ENCODE assay signal across 23 cellular contexts in genomic region chr2:10133007-10133647, GRCh38. TPM values are rescaled to one million over a fixed set of nuclear protein-coding genes. Genes with fewer than 3 reads are reported as not detected.
DNase-seq lines count a peak whose midpoint lies in the region; ATAC-seq, FAIRE-seq and TF ChIP-seq lines count a peak whose summit lies in the region.
"Had no signal": no experiment of that assay in that cellular context is flagged by ENCODE, and none has a peak within 500 bp of the region (broad histone marks: within the 10 kb centered on the region; RNA-seq: fewer than 3 reads in every experiment).

No MANE protein-coding gene starts in this region.

- H3K36me3 ChIP-seq in GM12878 (ENCODE audit: control insufficient read depth in 2 of 2, insufficient read depth in 2 of 2, low read length in 1 of 2) (peaks cover 12 to 13% of the 10 kb centered on the region in 2 experiments; a peak in 3 of 4 replicates), spleen (peaks cover 0 to 25% (median 0%) of the 10 kb centered on the region in 6 donors)
- H3K36me3 ChIP-seq: heart left ventricle, left ventricle myocardium inferior, transverse colon had no signal

- FAIRE-seq in GM12878 (lab: Jason Lieb, UNC), result no peak
- FAIRE-seq: bronchial epithelial cell, endometrium had no signal

- H3K27me3 Mint-ChIP-seq in activated naive CD8-positive, alpha-beta T cell treated with anti-CD3 and anti-CD28 coated beads, Interleukin-2, amount 10 ng/mL, durations not matched to agents 7 days and 5 days, result no peaks in the 10 kb centered on the region
- no peaks in the 10 kb centered on the region for H3K27me3 Mint-ChIP-seq in activated naive CD8-positive, alpha-beta T cell treated with anti-CD3 and anti-CD28 coated beads for 36 hours
- H3K27me3 Mint-ChIP-seq in activated T-helper 2 cell treated with anti-CD3 and anti-CD28 coated beads, Interferon-gamma antibody, Interleukin-2, Interleukin-4, amounts not matched to agents 10 μg/mL and 5 μg/mL and 100 μg/mL, durations not matched to agents 14 hours and 24 hours and 36 hours (ENCODE audit: low read depth), result no peaks in the 10 kb centered on the region
- H3K27me3 Mint-ChIP-seq: activated T-helper 17 cell treated with anti-CD3 and anti-CD28 coated beads, Interleukin-2, amount 50 U/mL, for 72 hours; stimulated activated naive B cell treated with anti-CD40 and anti-IgM and Interleukin-4, amounts not matched to agents 10 μg/mL and 1 μg/mL and 100 μg/mL, for 72 hours had no signal

- SMC1A ChIA-PET in GM12878 (lab: Charles Lee; ENCODE audit: uncharacterized antibody, unreplicated experiment), result interaction anchor here (0.9 to 1.3 kb wide), 4 partner anchors 9 to 277 kb away, joined by 3 to 5 read pairs (median 4); no protein-coding TSS in a partner anchor

- H3K4me3 Mint-ChIP-seq in activated naive CD8-positive, alpha-beta T cell treated with anti-CD3 and anti-CD28 coated beads, Interleukin-2, amount 10 ng/mL, durations not matched to agents 7 days and 5 days, result no peak overlapping the region
- H3K4me3 Mint-ChIP-seq in activated naive CD8-positive, alpha-beta T cell treated with anti-CD3 and anti-CD28 coated beads for 36 hours, result no peak overlapping the region
- H3K4me3 Mint-ChIP-seq in activated T-helper 2 cell treated with anti-CD3 and anti-CD28 coated beads, Interferon-gamma antibody, Interleukin-2, Interleukin-4, amounts not matched to agents 10 μg/mL and 5 μg/mL and 100 μg/mL, durations not matched to agents 14 hours and 24 hours and 36 hours (ENCODE audit: low read depth), result no peak overlapping the region
- H3K4me3 Mint-ChIP-seq: activated T-helper 17 cell treated with anti-CD3 and anti-CD28 coated beads, Interleukin-2, amount 50 U/mL, for 72 hours; nephron progenitor cell; stimulated activated naive B cell treated with anti-CD40 and anti-IgM and Interleukin-4, amounts not matched to agents 10 μg/mL and 1 μg/mL and 100 μg/mL, for 72 hours had no signal

- TF ChIP-seq RAD21 in GM12878 (IDR thresholded peaks at IDR 0.05; ENCODE audit: insufficient read depth, low read depth, low read length), result no peak

- H3K4me3 ChIP-seq in GM12878, result no peak overlapping the region
- no peak overlapping the region for H3K4me3 ChIP-seq in spleen
- H3K4me3 ChIP-seq: heart left ventricle, left ventricle myocardium inferior, transverse colon had no signal

- CTCF ChIA-PET in GM12878 (lab: Yijun Ruan, JAX), result interaction anchor here (1.0 to 2.2 kb wide), 6 partner anchors 9 to 302 kb away, joined by 3 to 9 read pairs (median 4); no protein-coding TSS in a partner anchor

- H3K9ac ChIP-seq in GM12878 (ENCODE audit: control insufficient read depth, insufficient read depth, low read length), result no peak overlapping the region

- no TSS peak for BruUV-seq in GM12878 (replicated peaks; lab: Mats Ljungman, UMichigan)

- H2AFZ ChIP-seq in GM12878 (ENCODE audit: control insufficient read depth, low read depth, low read length), result no peak overlapping the region; the same call in 1 of the 2 replicates

- ATAC-seq in activated naive CD8-positive, alpha-beta T cell treated with anti-CD3 and anti-CD28 coated beads, Interleukin-2, amount 10 ng/mL, durations not matched to agents 7 days and 5 days (ENCODE audit: low read depth), result no peak
- peak; percentile 8 for ATAC-seq in GM12878
- ATAC-seq in HG03175 (IDR thresholded peaks at IDR 0.05; ENCODE audit: unreplicated experiment), result no peak
- ATAC-seq: activated T-helper 17 cell treated with anti-CD3 and anti-CD28 coated beads, Interleukin-2, amount 50 U/mL, for 72 hours; heart left ventricle; stimulated activated naive B cell treated with anti-CD40 and anti-IgM and Interleukin-4, amounts not matched to agents 10 μg/mL and 1 μg/mL and 100 μg/mL, for 72 hours had no signal

- H3K36me3 Mint-ChIP-seq in activated naive CD8-positive, alpha-beta T cell treated with anti-CD3 and anti-CD28 coated beads, Interleukin-2, amount 10 ng/mL, durations not matched to agents 7 days and 5 days, result peaks cover 47% of the 10 kb centered on the region
- peaks cover 45% of the 10 kb centered on the region for H3K36me3 Mint-ChIP-seq in activated naive CD8-positive, alpha-beta T cell treated with anti-CD3 and anti-CD28 coated beads for 36 hours
- peaks cover 61% of the 10 kb centered on the region for H3K36me3 Mint-ChIP-seq in activated T-helper 2 cell treated with anti-CD3 and anti-CD28 coated beads, Interferon-gamma antibody, Interleukin-2, Interleukin-4, amounts not matched to agents 10 μg/mL and 5 μg/mL and 100 μg/mL, durations not matched to agents 14 hours and 24 hours and 36 hours (ENCODE audit: low read depth)

- no peak for TF ChIP-seq CTCF in GM12878 (IDR thresholded peaks at IDR 0.05 in 2 of 3, conservative IDR thresholded peaks at IDR 0.05 in 1 of 3; ENCODE audit: control insufficient read depth in 2 of 3, extremely low read depth in 1 of 3, insufficient read depth in 1 of 3, low read depth in 3 of 3, low read length in 3 of 3)
- no peak for TF ChIP-seq CTCF in spleen (IDR thresholded peaks at IDR 0.05 in 8 of 11, conservative IDR thresholded peaks at IDR 0.05 in 3 of 11)

- H3K79me2 ChIP-seq in GM12878 (ENCODE audit: control insufficient read depth, insufficient read depth, low read length), result peaks cover 7% of the 10 kb centered on the region

- peak overlapping the region; percentile 24 for H3K27ac Mint-ChIP-seq in activated naive CD8-positive, alpha-beta T cell treated with anti-CD3 and anti-CD28 coated beads, Interleukin-2, amount 10 ng/mL, durations not matched to agents 7 days and 5 days
- no peak overlapping the region for H3K27ac Mint-ChIP-seq in activated naive CD8-positive, alpha-beta T cell treated with anti-CD3 and anti-CD28 coated beads for 36 hours
- no peak overlapping the region for H3K27ac Mint-ChIP-seq in activated T-helper 2 cell treated with anti-CD3 and anti-CD28 coated beads, Interferon-gamma antibody, Interleukin-2, Interleukin-4, amounts not matched to agents 10 μg/mL and 5 μg/mL and 100 μg/mL, durations not matched to agents 14 hours and 24 hours and 36 hours
- H3K27ac Mint-ChIP-seq: stimulated activated naive B cell treated with anti-CD40 and anti-IgM and Interleukin-4, amounts not matched to agents 10 μg/mL and 1 μg/mL and 100 μg/mL, for 72 hours had no signal

- H3K4me2 ChIP-seq in GM12878 (ENCODE audit: control insufficient read depth, insufficient read depth), result no peak overlapping the region

- peak; percentile 66 for TF ChIP-seq POLR2A in GM12878 (IDR thresholded peaks at IDR 0.05; ENCODE audit: low read depth, low read length)
- TF ChIP-seq POLR2A in spleen (IDR thresholded peaks at IDR 0.05), result no peak

- peaks cover 3% of the 10 kb centered on the region for H4K20me1 ChIP-seq in GM12878 (ENCODE audit: control insufficient read depth, insufficient read depth)

- H3K27ac ChIP-seq in GM12878 (ENCODE audit: control insufficient read depth, insufficient read depth) (no peak overlapping the region), spleen (no peak overlapping the region)
- H3K27ac ChIP-seq: heart left ventricle, left ventricle myocardium inferior, transverse colon had no signal

- intact Hi-C loops in GM12878 (cut with micrococcal nuclease; ENCODE audit: unreplicated experiment) (no loop called here), spleen (cut with DNase I; ENCODE audit: low total_unique reads) (no loop called here)
- intact Hi-C loops in activated T-helper 2 cell treated with anti-CD3 and anti-CD28 coated beads, Interferon-gamma antibody, Interleukin-2, Interleukin-4, amounts not matched to agents 10 μg/mL and 5 μg/mL and 100 μg/mL, durations not matched to agents 14 hours and 24 hours and 36 hours (cut with micrococcal nuclease), result no loop called here

- H3K9me3 ChIP-seq in GM12878 (replicated peaks; ENCODE audit: control insufficient read depth, insufficient read depth, low read length) (no peaks in the 10 kb centered on the region), spleen (no peaks in the 10 kb centered on the region)
- H3K9me3 ChIP-seq: heart left ventricle, left ventricle myocardium inferior, transverse colon had no signal

- RAD21 ChIA-PET in GM12878 (lab: Charles Lee; ENCODE audit: unreplicated experiment), result interaction anchor here (0.9 to 13.8 kb wide), 4 partner anchors 9 to 302 kb away, joined by 4 to 181 read pairs (median 6); no protein-coding TSS in a partner anchor

- no peak for TF ChIP-seq EP300 in GM12878 (IDR thresholded peaks at IDR 0.05; ENCODE audit: borderline replicate concordance in 1 of 2, control insufficient read depth in 1 of 2, low read depth in 2 of 2, low read length in 2 of 2)

- no peak for DNase-seq in activated naive CD8-positive, alpha-beta T cell treated with anti-CD3 and anti-CD28 coated beads, Interleukin-2, amount 10 ng/mL, durations not matched to agents 7 days and 5 days
- DNase-seq in activated naive CD8-positive, alpha-beta T cell treated with anti-CD3 and anti-CD28 coated beads for 36 hours, result no peak
- DNase-seq in HUDEP-2 (lab: John Stamatoyannopoulos, UW; ENCODE audit: unreplicated experiment in 76 of 76) (peak in 51 of 76 experiments; percentile 15 to 64 (median 39)), GM12878 (ENCODE audit: low read depth, low spot score) (no peak), spleen (peak; percentile 47), SKM-1 treated with dmso at 0.1 percent for 144 hours (lab: John Stamatoyannopoulos, UW; ENCODE audit: unreplicated experiment) (no peak)
- DNase-seq in activated T-helper 2 cell treated with anti-CD3 and anti-CD28 coated beads, Interferon-gamma antibody, Interleukin-2, Interleukin-4, amounts not matched to agents 10 μg/mL and 5 μg/mL and 100 μg/mL, durations not matched to agents 14 hours and 24 hours and 36 hours (ENCODE audit: low spot score), result no peak
- DNase-seq: activated CD4-positive, CD25-positive, alpha-beta regulatory T cell treated with anti-CD3 and anti-CD28 coated beads, Interleukin-2, amount 50 U/mL, for 72 hours; cortex of kidney; DMS79 treated with DMSO at 0.1 percent for 48 hours; heart left ventricle; Kasumi-1; left ventricle myocardium inferior; NCI-H1092 treated with DMSO at 0.1 percent for 48 hours; NCI-H2081 treated with DMSO at 0.1 percent for 48 hours; nephron progenitor cell; stimulated activated CD4-positive, alpha-beta T cell treated with anti-CD3 and anti-CD28 coated beads, Interleukin-1b, Interleukin-23, amount 100 ng/mL, for 48 hours; stimulated activated naive B cell treated with anti-CD40 and anti-IgM and Interleukin-4, amounts not matched to agents 10 μg/mL and 1 μg/mL and 100 μg/mL, for 72 hours; transverse colon had no signal

- H3K4me1 ChIP-seq in GM12878 (ENCODE audit: control insufficient read depth, insufficient read depth, low read length) (no peaks in the 10 kb centered on the region), spleen (peaks cover 0 to 5% (median 0%) of the 10 kb centered on the region in 6 donors)
- H3K4me1 ChIP-seq: heart left ventricle, left ventricle myocardium inferior, transverse colon had no signal

- POLR2A ChIA-PET in activated naive CD8-positive, alpha-beta T cell treated with anti-CD3 and anti-CD28 coated beads, Interleukin-2, amount 10 ng/mL, durations not matched to agents 7 days and 5 days (lab: Charles Lee), result interaction anchor here (0.6 to 2.0 kb wide), 7 partner anchors 9 to 326 kb away, joined by 3 to 5 read pairs (median 4); partner anchors contain the start of gene RRM2
- POLR2A ChIA-PET in GM12878 (lab: Charles Lee), result interaction anchor here (1.5 kb wide), 1 partner anchor 39 kb away, joined by 4 read pairs; no protein-coding TSS in a partner anchor

- 85% methylated on average over 6 of the region's 6 CpGs for WGBS in GM12878 (ENCODE audit: insufficient coverage, insufficient replicate concordance, low lambda C conversion rate, missing lambda C conversion rate)
- 87 to 94% (median 91%) methylated on average over 5 to 6 of the region's 6 CpGs for WGBS in spleen, 5 donors

- H3K4me1 Mint-ChIP-seq in activated naive CD8-positive, alpha-beta T cell treated with anti-CD3 and anti-CD28 coated beads, Interleukin-2, amount 10 ng/mL, durations not matched to agents 7 days and 5 days, result peaks cover 39% of the 10 kb centered on the region
- peaks cover 11% of the 10 kb centered on the region for H3K4me1 Mint-ChIP-seq in activated naive CD8-positive, alpha-beta T cell treated with anti-CD3 and anti-CD28 coated beads for 36 hours
- peaks cover 28% of the 10 kb centered on the region for H3K4me1 Mint-ChIP-seq in activated T-helper 2 cell treated with anti-CD3 and anti-CD28 coated beads, Interferon-gamma antibody, Interleukin-2, Interleukin-4, amounts not matched to agents 10 μg/mL and 5 μg/mL and 100 μg/mL, durations not matched to agents 14 hours and 24 hours and 36 hours (ENCODE audit: low read depth)

- no peaks in the 10 kb centered on the region for H3K9me3 Mint-ChIP-seq in activated naive CD8-positive, alpha-beta T cell treated with anti-CD3 and anti-CD28 coated beads, Interleukin-2, amount 10 ng/mL, durations not matched to agents 7 days and 5 days
- no peaks in the 10 kb centered on the region for H3K9me3 Mint-ChIP-seq in activated naive CD8-positive, alpha-beta T cell treated with anti-CD3 and anti-CD28 coated beads for 36 hours
- no peaks in the 10 kb centered on the region for H3K9me3 Mint-ChIP-seq in activated T-helper 2 cell treated with anti-CD3 and anti-CD28 coated beads, Interferon-gamma antibody, Interleukin-2, Interleukin-4, amounts not matched to agents 10 μg/mL and 5 μg/mL and 100 μg/mL, durations not matched to agents 14 hours and 24 hours and 36 hours
- H3K9me3 Mint-ChIP-seq: activated T-helper 17 cell treated with anti-CD3 and anti-CD28 coated beads, Interleukin-2, amount 50 U/mL, for 72 hours; nephron progenitor cell; stimulated activated naive B cell treated with anti-CD40 and anti-IgM and Interleukin-4, amounts not matched to agents 10 μg/mL and 1 μg/mL and 100 μg/mL, for 72 hours had no signal

- in situ Hi-C loops in GM12878 (cut with MboI), result loop anchor here (5.0 kb wide), 1 partner anchor 284 kb away; no protein-coding TSS in a partner anchor

- H3K27me3 ChIP-seq in GM12878 (replicated peaks in 1 of 2; ENCODE audit: control insufficient read depth in 2 of 2, insufficient read depth in 2 of 2, low read length in 1 of 2) (no peaks in the 10 kb centered on the region), spleen (replicated peaks in 1 of 7) (no peaks in the 10 kb centered on the region)
- H3K27me3 ChIP-seq: heart left ventricle, transverse colon had no signal

RNA-seq across cellular contexts. Expression of gene RRM2, which starts 10.6 kb away (rescaled TPM):
- total RNA-seq in activated naive CD8-positive, alpha-beta T cell treated with anti-CD3 and anti-CD28 coated beads, Interleukin-2, amount 10 ng/mL, durations not matched to agents 7 days and 5 days, result 100 to 1,000 TPM; 320 to 355 TPM
- total RNA-seq in activated naive CD8-positive, alpha-beta T cell treated with anti-CD3 and anti-CD28 coated beads for 36 hours, result 100 to 1,000 TPM; 414 to 424 TPM
- 77.7 and 79.7 TPM in 2 replicates for total RNA-seq in GM12878 (2013; cell fraction: nucleolus; rRNA removed)
- 146 and 155 TPM in 2 replicates for total RNA-seq in GM12878 (2014; rRNA removed)
- 122 and 130 TPM in 2 replicates for total RNA-seq in GM12878 (2014; rRNA removed; fragmentation: Illumina TruSeq; extraction: Trizol)
- 231 and 270 TPM in 2 replicates for total RNA-seq in GM12878 (2021)
- 84.7 TPM for polyA plus RNA-seq in GM12878 (2011; ENCODE audit: low read depth)
- 107 and 115 TPM in 2 replicates for polyA plus RNA-seq in GM12878 (2011; rRNA removed)
- polyA plus RNA-seq in GM12878 (2011; cell fraction: cytosol; rRNA removed), result 65.3 and 137 TPM in 2 replicates
- polyA plus RNA-seq in GM12878 (2011; cell fraction: nucleus; rRNA removed), result 94.8 and 222 TPM in 2 replicates
- 116 and 143 TPM in 2 replicates for polyA plus RNA-seq in GM12878 (2012)
- 163 and 186 TPM in 2 replicates for polyA plus RNA-seq in GM12878 (2014; fragmentation: Illumina TruSeq; extraction: Trizol)
- polyA plus RNA-seq in GM12878 (2014; fragmentation: Nextera tagmentation; extraction: Ambion mirVana), result 10 to 100 TPM; 54.4 to 64.5 TPM
- polyA plus RNA-seq in GM12878 (2014; rRNA removed), result 196 and 232 TPM in 2 replicates
- polyA plus RNA-seq in GM12878 (2016; fragmentation: Nextera tagmentation; extraction: Ambion mirVana), result 100 to 1,000 TPM; 768 to 771 TPM
- 92.5 and 95.8 TPM in 2 replicates for polyA minus RNA-seq in GM12878 (2011; rRNA and poly(A)+ RNA removed)
- polyA minus RNA-seq in GM12878 (2011; cell fraction: cytosol; rRNA and poly(A)+ RNA removed), result 91.1 and 93.3 TPM in 2 replicates
- 97.6 and 221 TPM in 2 replicates for polyA minus RNA-seq in GM12878 (2011; cell fraction: nucleus; rRNA and poly(A)+ RNA removed)
- total RNA-seq in spleen, result 10 to 100 TPM in 5 of 7 donors, 1 to 10 TPM in 2; 6.3 to 39.2 (median 14.3) TPM
- polyA plus RNA-seq in spleen, result 10 to 100 TPM in 2 of 3 donors, 1 to 10 TPM in 1; 2.3 to 15.6 (median 12.4) TPM
- 374 TPM in 2 replicates for total RNA-seq in activated T-helper 2 cell treated with anti-CD3 and anti-CD28 coated beads, Interferon-gamma antibody, Interleukin-2, Interleukin-4, amounts not matched to agents 10 μg/mL and 5 μg/mL and 100 μg/mL, durations not matched to agents 14 hours and 24 hours and 36 hours

RNA-seq across cellular contexts. Expression of gene CYS1, which starts 52.9 kb away (rescaled TPM):
- total RNA-seq in activated naive CD8-positive, alpha-beta T cell treated with anti-CD3 and anti-CD28 coated beads, Interleukin-2, amount 10 ng/mL, durations not matched to agents 7 days and 5 days, result under 1 TPM; 0.11 to 0.14 TPM
- total RNA-seq in activated naive CD8-positive, alpha-beta T cell treated with anti-CD3 and anti-CD28 coated beads for 36 hours, result not detected
- total RNA-seq in GM12878 (2013; cell fraction: nucleolus; rRNA removed), result 2.1 and 2.7 TPM in 2 replicates
- 5.8 and 7.5 TPM in 2 replicates for total RNA-seq in GM12878 (2014; rRNA removed)
- 2.8 and 3.0 TPM in 2 replicates for total RNA-seq in GM12878 (2014; rRNA removed; fragmentation: Illumina TruSeq; extraction: Trizol)
- 5.8 and 6.4 TPM in 2 replicates for total RNA-seq in GM12878 (2021)
- 1.5 TPM for polyA plus RNA-seq in GM12878 (2011; ENCODE audit: low read depth)
- polyA plus RNA-seq in GM12878 (2011; rRNA removed), result 2.7 and 4.2 TPM in 2 replicates
- 5.6 and 9.3 TPM in 2 replicates for polyA plus RNA-seq in GM12878 (2011; cell fraction: cytosol; rRNA removed)
- polyA plus RNA-seq in GM12878 (2011; cell fraction: nucleus; rRNA removed), result 4.6 and 5.1 TPM in 2 replicates
- polyA plus RNA-seq in GM12878 (2012), result 3.4 and 5.3 TPM in 2 replicates
- polyA plus RNA-seq in GM12878 (2014; fragmentation: Illumina TruSeq; extraction: Trizol), result 0.76 and 2.1 TPM in 2 replicates
- under 1 TPM; 0.35 to 0.90 TPM for polyA plus RNA-seq in GM12878 (2014; fragmentation: Nextera tagmentation; extraction: Ambion mirVana)
- polyA plus RNA-seq in GM12878 (2014; rRNA removed), result 4.8 and 5.1 TPM in 2 replicates
- 1 to 10 TPM in 1 of 2 experiments, under 1 TPM in 1; 0.96 to 1.3 TPM for polyA plus RNA-seq in GM12878 (2016; fragmentation: Nextera tagmentation; extraction: Ambion mirVana)
- polyA minus RNA-seq in GM12878 (2011; rRNA and poly(A)+ RNA removed), result 1.5 and 6.0 TPM in 2 replicates
- polyA minus RNA-seq in GM12878 (2011; cell fraction: cytosol; rRNA and poly(A)+ RNA removed), result 2.1 and 3.9 TPM in 2 replicates
- polyA minus RNA-seq in GM12878 (2011; cell fraction: nucleus; rRNA and poly(A)+ RNA removed), result 1.5 and 2.4 TPM in 2 replicates
- 1 to 10 TPM in 6 of 7 donors, under 1 TPM in 1; 0.97 to 2.9 (median 1.7) TPM for total RNA-seq in spleen
- polyA plus RNA-seq in spleen, result under 1 TPM; 0.38 to 0.56 (median 0.43) TPM
- total RNA-seq in activated T-helper 2 cell treated with anti-CD3 and anti-CD28 coated beads, Interferon-gamma antibody, Interleukin-2, Interleukin-4, amounts not matched to agents 10 μg/mL and 5 μg/mL and 100 μg/mL, durations not matched to agents 14 hours and 24 hours and 36 hours, result 0.78 and 0.89 TPM in 2 replicates

Comparison
In these comparisons a context has a peak if more than half of its experiments do, and no peak if none do; other contexts are left out.
1. DNase-seq: peak in HUDEP-2 (51 of 76) and spleen (single experiment); none in activated naive CD8-positive, alpha-beta T cell treated with anti-CD3 and anti-CD28 coated beads, Interleukin-2, amount 10 ng/mL, durations not matched to agents 7 days and 5 days (single experiment), activated naive CD8-positive, alpha-beta T cell treated with anti-CD3 and anti-CD28 coated beads for 36 hours (single experiment), GM12878 (single experiment), activated T-helper 2 cell treated with anti-CD3 and anti-CD28 coated beads, Interferon-gamma antibody, Interleukin-2, Interleukin-4, amounts not matched to agents 10 μg/mL and 5 μg/mL and 100 μg/mL, durations not matched to agents 14 hours and 24 hours and 36 hours (single experiment) and SKM-1 treated with dmso at 0.1 percent for 144 hours (single experiment).